Comparison of ENCODE assay signal across 12 cellular contexts in the genomic region with DNA sequence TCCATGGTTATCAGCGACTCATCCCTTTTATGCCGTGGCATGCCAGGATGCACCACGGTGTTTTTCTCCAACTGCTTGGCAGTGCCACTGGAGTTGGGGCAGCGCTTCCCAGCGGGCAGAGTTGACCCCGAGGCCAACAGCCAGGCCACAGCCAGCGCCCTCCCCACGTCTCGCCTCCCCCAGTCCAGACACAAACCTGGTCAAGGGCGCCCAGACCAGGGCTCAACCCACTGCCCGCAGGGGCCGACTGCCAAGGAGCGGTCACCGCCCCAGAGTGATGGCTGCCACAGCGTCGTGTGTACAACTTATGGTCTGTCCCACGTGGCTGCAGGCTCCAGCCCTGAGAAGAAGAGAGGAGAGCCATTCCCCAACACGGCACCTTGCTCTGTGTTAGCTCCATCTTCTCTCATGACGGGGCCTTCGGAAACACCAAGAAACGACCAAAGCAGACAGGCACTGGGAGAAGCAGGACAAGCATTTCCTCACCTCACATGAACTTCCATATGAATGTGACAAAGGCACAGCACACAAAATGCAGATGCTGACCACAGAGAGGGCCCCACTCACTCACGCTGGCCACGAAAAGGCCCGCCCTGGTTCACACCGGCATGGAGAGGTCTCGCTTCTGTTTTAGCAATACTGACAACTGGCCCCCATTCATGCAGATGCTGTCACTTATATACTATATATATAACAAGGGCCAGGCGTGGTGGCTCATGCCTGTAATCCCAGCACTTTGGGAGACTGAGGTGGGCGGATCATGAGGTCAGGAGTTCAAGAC. TPM values are rescaled to one million over a fixed set of nuclear protein-coding genes. Genes with fewer than 3 reads are reported as not detected.
A peak's percentile ranks its signal among the peaks of the same experiment; 100 is the strongest.
DNase-seq lines count a peak whose midpoint lies in the region; ATAC-seq, FAIRE-seq and TF ChIP-seq lines count a peak whose summit lies in the region.
"Had no signal": no experiment of that assay in that cellular context is flagged by ENCODE, and none has a peak within 500 bp of the region (broad histone marks: within the 10 kb centered on the region; RNA-seq: fewer than 3 reads in every experiment).

No MANE protein-coding gene starts in this region.

- peaks cover 5% of the 10 kb centered on the region for H3K27me3 Mint-ChIP-seq in T-helper 1 cell treated with Interleukin-12 subunit alpha and Interleukin-12 subunit beta and Interleukin-4 antibody, amounts not matched to agents 30 μg/mL and 1 μg/mL, for 36 hours (ENCODE audit: low read depth)

- BruUV-seq in GM12878 (replicated peaks; lab: Mats Ljungman, UMichigan): no TSS peak

- 77% methylated on average over 28 of the region's 28 CpGs for WGBS in GM12878 (ENCODE audit: insufficient coverage, insufficient replicate concordance, low lambda C conversion rate, missing lambda C conversion rate)

- H3K4me1 ChIP-seq in GM12878 (ENCODE audit: control insufficient read depth, insufficient read depth, low read length) (peaks cover 27% of the 10 kb centered on the region), neutrophil (ENCODE audit: control insufficient read depth in 1 of 2, insufficient read depth in 1 of 2, low read depth in 1 of 2, low read length in 1 of 2) (peaks cover 57 to 71% of the 10 kb centered on the region in 2 experiments)

- H3K27me3 ChIP-seq in GM12878 (replicated peaks in 1 of 2; ENCODE audit: control insufficient read depth in 2 of 2, insufficient read depth in 2 of 2, low read length in 1 of 2) (no peaks in the 10 kb centered on the region), neutrophil (no peaks in the 10 kb centered on the region)

- RAD21 ChIA-PET in GM12878 (lab: Charles Lee; ENCODE audit: unreplicated experiment): interaction anchor here (1.1 kb wide), 1 partner anchor 23 kb away, joined by 4 read pairs; no protein-coding TSS in a partner anchor

- no peaks in the 10 kb centered on the region for H3K9me3 ChIP-seq in GM12878 (replicated peaks; ENCODE audit: control insufficient read depth, insufficient read depth, low read length)
- H3K9me3 ChIP-seq in neutrophil: no peaks in the 10 kb centered on the region

- peak overlapping the region; percentile 51 for H3K9ac ChIP-seq in GM12878 (ENCODE audit: control insufficient read depth, insufficient read depth, low read length)

- H3K4me3 ChIP-seq in GM12878 (peak overlapping the region; percentile 68), neutrophil (ENCODE audit: low read depth in 1 of 2, low read length in 1 of 2) (peak overlapping the region; percentile 61 to 66)

- FAIRE-seq in GM12878 (lab: Jason Lieb, UNC): no peak

- no peaks in the 10 kb centered on the region for H3K9me3 Mint-ChIP-seq in T-helper 1 cell treated with Interleukin-12 subunit alpha and Interleukin-12 subunit beta and Interleukin-4 antibody, amounts not matched to agents 30 μg/mL and 1 μg/mL, for 36 hours

- peak overlapping the region; percentile 49 for H3K27ac Mint-ChIP-seq in T-helper 1 cell treated with Interleukin-12 subunit alpha and Interleukin-12 subunit beta and Interleukin-4 antibody, amounts not matched to agents 30 μg/mL and 1 μg/mL, for 36 hours

- peak overlapping the region; percentile 69 for H3K27ac ChIP-seq in GM12878 (ENCODE audit: control insufficient read depth, insufficient read depth)
- H3K27ac ChIP-seq in neutrophil: peak overlapping the region; percentile 94

- no peak for TF ChIP-seq RAD21 in GM12878 (IDR thresholded peaks at IDR 0.05; ENCODE audit: insufficient read depth, low read depth, low read length)

- no peaks in the 10 kb centered on the region for H4K20me1 ChIP-seq in GM12878 (ENCODE audit: control insufficient read depth, insufficient read depth)

- H3K4me2 ChIP-seq in GM12878 (ENCODE audit: control insufficient read depth, insufficient read depth): peak overlapping the region; percentile 97

- H3K36me3 Mint-ChIP-seq in T-helper 1 cell treated with Interleukin-12 subunit alpha and Interleukin-12 subunit beta and Interleukin-4 antibody, amounts not matched to agents 30 μg/mL and 1 μg/mL, for 36 hours (ENCODE audit: low read depth): peaks cover 3% of the 10 kb centered on the region

- SMC1A ChIA-PET in GM12878 (lab: Charles Lee; ENCODE audit: uncharacterized antibody, unreplicated experiment): interaction anchor here (2.5 kb wide), 1 partner anchor 24 kb away, joined by 9 read pairs; no protein-coding TSS in a partner anchor

- DNase-seq in T-helper 1 cell (no peak), HT-29 (ENCODE audit: low spot score) (peak; percentile 58), GM12878 (ENCODE audit: low read depth, low spot score) (no peak), HEK293T (ENCODE audit: extremely low spot score) (no peak), GM03348 (ENCODE audit: low spot score) (no peak), Kasumi-1 (lab: John Stamatoyannopoulos, UW) (no peak)
- DNase-seq: 8988T, kidney glomerular epithelial cell, NCI-H187 treated with DMSO at 0.1 percent for 48 hours, occipital lobe had no signal

- POLR2A ChIA-PET in GM12878 (lab: Charles Lee) (interaction anchor here (0.7 kb wide), 1 partner anchor 26 kb away, joined by 6 read pairs; no protein-coding TSS in a partner anchor), HEK293T (lab: Yijun Ruan, JAX) (no interaction called here)

- H2AFZ ChIP-seq in GM12878 (ENCODE audit: control insufficient read depth, low read depth, low read length): peak overlapping the region; percentile 45

- peaks cover 22% of the 10 kb centered on the region for H3K4me1 Mint-ChIP-seq in T-helper 1 cell treated with Interleukin-12 subunit alpha and Interleukin-12 subunit beta and Interleukin-4 antibody, amounts not matched to agents 30 μg/mL and 1 μg/mL, for 36 hours (ENCODE audit: low read depth)

- intact Hi-C loops in GM12878 (cut with micrococcal nuclease; ENCODE audit: unreplicated experiment): no loop called here

- H3K79me2 ChIP-seq in GM12878 (ENCODE audit: control insufficient read depth, insufficient read depth, low read length): peaks cover 19% of the 10 kb centered on the region

- TF ChIP-seq CTCF in GM12878 (IDR thresholded peaks at IDR 0.05 in 2 of 3, conservative IDR thresholded peaks at IDR 0.05 in 1 of 3; ENCODE audit: control insufficient read depth in 2 of 3, extremely low read depth in 1 of 3, insufficient read depth in 1 of 3, low read depth in 3 of 3, low read length in 3 of 3) (no peak), neutrophil (IDR thresholded peaks at IDR 0.05) (no peak)

- TF ChIP-seq EP300 in GM12878 (IDR thresholded peaks at IDR 0.05; ENCODE audit: borderline replicate concordance in 1 of 2, control insufficient read depth in 1 of 2, low read depth in 2 of 2, low read length in 2 of 2): no peak

- peak overlapping the region; percentile 43 for H3K4me3 Mint-ChIP-seq in T-helper 1 cell treated with Interleukin-12 subunit alpha and Interleukin-12 subunit beta and Interleukin-4 antibody, amounts not matched to agents 30 μg/mL and 1 μg/mL, for 36 hours

- TF ChIP-seq POLR2A in GM12878 (IDR thresholded peaks at IDR 0.05; ENCODE audit: low read depth, low read length): no peak

- ATAC-seq in GM12878: no peak; the same call in 2 of the 3 replicates

- CTCF ChIA-PET in GM12878 (lab: Yijun Ruan, JAX) (interaction anchor here (0.7 kb wide), 1 partner anchor 218 kb away, joined by 5 read pairs; no protein-coding TSS in a partner anchor), HEK293T (lab: Yijun Ruan, JAX) (no interaction called here)

- in situ Hi-C loops in GM12878 (cut with MboI): no loop called here

- H3K36me3 ChIP-seq in GM12878 (ENCODE audit: control insufficient read depth in 2 of 2, insufficient read depth in 2 of 2, low read length in 1 of 2): peaks cover 0 to 1% of the 10 kb centered on the region in 2 experiments; a peak in 2 of 4 replicates
- peaks cover 11% of the 10 kb centered on the region for H3K36me3 ChIP-seq in neutrophil

RNA-seq across cellular contexts. Expression of a gene that starts 27.0 kb away (rescaled TPM):
- total RNA-seq in HT-29 (2014; rRNA removed; shearing (Covaris generic)): 77.0 and 88.4 TPM in 2 replicates
- total RNA-seq in GM12878 (2013; cell fraction: nucleolus; rRNA removed): 38.0 and 46.9 TPM in 2 replicates
- total RNA-seq in GM12878 (2014; rRNA removed) (19.1 and 19.9 TPM in 2 replicates), GM12878 (2014; rRNA removed; fragmentation: Illumina TruSeq; extraction: Trizol) (11.0 and 11.5 TPM in 2 replicates), GM12878 (2021) (25.4 and 27.1 TPM in 2 replicates)
- 4.6 TPM for polyA plus RNA-seq in GM12878 (2011; ENCODE audit: low read depth)
- polyA plus RNA-seq in GM12878 (2011; rRNA removed) (4.7 and 6.0 TPM in 2 replicates), GM12878 (2014; fragmentation: Illumina TruSeq; extraction: Trizol) (3.8 and 9.3 TPM in 2 replicates), GM12878 (2014; fragmentation: Nextera tagmentation; extraction: Ambion mirVana) (under 1 TPM; 0.26 to 0.68 TPM), GM12878 (2014; rRNA removed) (17.2 and 19.2 TPM in 2 replicates), GM12878 (2016; fragmentation: Nextera tagmentation; extraction: Ambion mirVana) (1 to 10 TPM; 1.5 to 2.6 TPM)
- polyA plus RNA-seq in GM12878 (2011; cell fraction: cytosol; rRNA removed): 10.6 and 14.2 TPM in 2 replicates
- 23.2 and 31.8 TPM in 2 replicates for polyA plus RNA-seq in GM12878 (2011; cell fraction: nucleus; rRNA removed)
- 12.8 and 13.0 TPM in 2 replicates for polyA plus RNA-seq in GM12878 (2012)
- polyA minus RNA-seq in GM12878 (2011; rRNA and poly(A)+ RNA removed): 6.1 and 13.8 TPM in 2 replicates
- 7.1 and 7.8 TPM in 2 replicates for polyA minus RNA-seq in GM12878 (2011; cell fraction: cytosol; rRNA and poly(A)+ RNA removed)
- 7.9 and 11.8 TPM in 2 replicates for polyA minus RNA-seq in GM12878 (2011; cell fraction: nucleus; rRNA and poly(A)+ RNA removed)

RNA-seq across cellular contexts. Expression of a gene that starts 42.6 kb away (rescaled TPM):
- total RNA-seq in HT-29 (2014; rRNA removed; shearing (Covaris generic)): 3.0 and 6.3 TPM in 2 replicates
- total RNA-seq in GM12878 (2013; cell fraction: nucleolus; rRNA removed): not detected in 2 replicates
- total RNA-seq in GM12878 (2014; rRNA removed) (not detected in 2 replicates), GM12878 (2014; rRNA removed; fragmentation: Illumina TruSeq; extraction: Trizol) (not detected in 2 replicates), GM12878 (2021) (0.32 and 0.36 TPM in 2 replicates)
- not detected for polyA plus RNA-seq in GM12878 (2011; ENCODE audit: low read depth)
- polyA plus RNA-seq in GM12878 (2011; rRNA removed) (not detected in 2 replicates), GM12878 (2014; fragmentation: Illumina TruSeq; extraction: Trizol) (not detected in 2 replicates), GM12878 (2014; fragmentation: Nextera tagmentation; extraction: Ambion mirVana) (not detected), GM12878 (2014; rRNA removed) (not detected in 2 replicates), GM12878 (2016; fragmentation: Nextera tagmentation; extraction: Ambion mirVana) (under 1 TPM in 1 of 2 experiments, not detected in 1; 0.11 TPM)
- polyA plus RNA-seq in GM12878 (2011; cell fraction: cytosol; rRNA removed): not detected in 2 replicates
- polyA plus RNA-seq in GM12878 (2011; cell fraction: nucleus; rRNA removed): 0.13 TPM in 1 of 2 replicates, not detected in the other
- polyA plus RNA-seq in GM12878 (2012): 0.07 TPM in 1 of 2 replicates, not detected in the other
- polyA minus RNA-seq in GM12878 (2011; rRNA and poly(A)+ RNA removed): not detected in 2 replicates
- polyA minus RNA-seq in GM12878 (2011; cell fraction: cytosol; rRNA and poly(A)+ RNA removed): not detected in 2 replicates
- polyA minus RNA-seq in GM12878 (2011; cell fraction: nucleus; rRNA and poly(A)+ RNA removed): not detected in 2 replicates

RNA-seq across cellular contexts. Expression of a gene that starts 44.8 kb away (rescaled TPM):
- total RNA-seq in HT-29 (2014; rRNA removed; shearing (Covaris generic)): 223 and 226 TPM in 2 replicates
- total RNA-seq in GM12878 (2013; cell fraction: nucleolus; rRNA removed): 15.1 and 16.4 TPM in 2 replicates
- total RNA-seq in GM12878 (2014; rRNA removed) (146 and 151 TPM in 2 replicates), GM12878 (2014; rRNA removed; fragmentation: Illumina TruSeq; extraction: Trizol) (70.1 and 75.0 TPM in 2 replicates), GM12878 (2021) (107 and 115 TPM in 2 replicates)
- polyA plus RNA-seq in GM12878 (2011; ENCODE audit: low read depth): 33.5 TPM
- polyA plus RNA-seq in GM12878 (2011; rRNA removed) (74.1 and 113 TPM in 2 replicates), GM12878 (2014; fragmentation: Illumina TruSeq; extraction: Trizol) (33.3 and 105 TPM in 2 replicates), GM12878 (2014; fragmentation: Nextera tagmentation; extraction: Ambion mirVana) (10 to 100 TPM in 1 of 2 experiments, 1 to 10 TPM in 1; 1.6 to 17.9 TPM), GM12878 (2014; rRNA removed) (169 and 186 TPM in 2 replicates), GM12878 (2016; fragmentation: Nextera tagmentation; extraction: Ambion mirVana) (100 to 1,000 TPM; 165 to 185 TPM)
- polyA plus RNA-seq in GM12878 (2011; cell fraction: cytosol; rRNA removed): 182 and 250 TPM in 2 replicates
- 108 and 155 TPM in 2 replicates for polyA plus RNA-seq in GM12878 (2011; cell fraction: nucleus; rRNA removed)
- 66.3 and 76.9 TPM in 2 replicates for polyA plus RNA-seq in GM12878 (2012)
- 49.0 and 63.2 TPM in 2 replicates for polyA minus RNA-seq in GM12878 (2011; rRNA and poly(A)+ RNA removed)
- polyA minus RNA-seq in GM12878 (2011; cell fraction: cytosol; rRNA and poly(A)+ RNA removed): 25.3 and 25.8 TPM in 2 replicates
- polyA minus RNA-seq in GM12878 (2011; cell fraction: nucleus; rRNA and poly(A)+ RNA removed): 11.0 and 16.1 TPM in 2 replicates

RNA-seq across cellular contexts. Expression of a gene that starts 45.2 kb away (rescaled TPM):
- 33.1 and 52.0 TPM in 2 replicates for total RNA-seq in HT-29 (2014; rRNA removed; shearing (Covaris generic))
- total RNA-seq in GM12878 (2013; cell fraction: nucleolus; rRNA removed): not detected in 2 replicates
- total RNA-seq in GM12878 (2014; rRNA removed) (not detected in 2 replicates), GM12878 (2014; rRNA removed; fragmentation: Illumina TruSeq; extraction: Trizol) (not detected in 2 replicates), GM12878 (2021) (not detected in 2 replicates)
- not detected for polyA plus RNA-seq in GM12878 (2011; ENCODE audit: low read depth)
- polyA plus RNA-seq in GM12878 (2011; rRNA removed) (not detected in 2 replicates), GM12878 (2014; fragmentation: Illumina TruSeq; extraction: Trizol) (not detected in 2 replicates), GM12878 (2014; fragmentation: Nextera tagmentation; extraction: Ambion mirVana) (not detected), GM12878 (2014; rRNA removed) (not detected in 2 replicates), GM12878 (2016; fragmentation: Nextera tagmentation; extraction: Ambion mirVana) (not detected)
- not detected in 2 replicates for polyA plus RNA-seq in GM12878 (2011; cell fraction: cytosol; rRNA removed)
- polyA plus RNA-seq in GM12878 (2011; cell fraction: nucleus; rRNA removed): not detected in 2 replicates
- 0.08 and 0.18 TPM in 2 replicates for polyA plus RNA-seq in GM12878 (2012)
- not detected in 2 replicates for polyA minus RNA-seq in GM12878 (2011; rRNA and poly(A)+ RNA removed)
- not detected in 2 replicates for polyA minus RNA-seq in GM12878 (2011; cell fraction: cytosol; rRNA and poly(A)+ RNA removed)
- not detected in 2 replicates for polyA minus RNA-seq in GM12878 (2011; cell fraction: nucleus; rRNA and poly(A)+ RNA removed)

RNA-seq across cellular contexts. Expression of a gene that starts 49.8 kb away (rescaled TPM):
- total RNA-seq in HT-29 (2014; rRNA removed; shearing (Covaris generic)): 0.41 and 0.55 TPM in 2 replicates
- not detected in 2 replicates for total RNA-seq in GM12878 (2013; cell fraction: nucleolus; rRNA removed)
- not detected in 2 replicates for total RNA-seq in GM12878 (2014; rRNA removed)
- total RNA-seq in GM12878 (2014; rRNA removed; fragmentation: Illumina TruSeq; extraction: Trizol): not detected in 2 replicates
- not detected in 2 replicates for total RNA-seq in GM12878 (2021)
- not detected for polyA plus RNA-seq in GM12878 (2011; ENCODE audit: low read depth)
- polyA plus RNA-seq in GM12878 (2011; rRNA removed): not detected in 2 replicates
- polyA plus RNA-seq in GM12878 (2011; cell fraction: cytosol; rRNA removed): not detected in 2 replicates
- polyA plus RNA-seq in GM12878 (2011; cell fraction: nucleus; rRNA removed): not detected in 2 replicates
- 0.05 and 0.24 TPM in 2 replicates for polyA plus RNA-seq in GM12878 (2012)
- polyA plus RNA-seq in GM12878 (2014; fragmentation: Illumina TruSeq; extraction: Trizol): not detected in 2 replicates
- polyA plus RNA-seq in GM12878 (2014; fragmentation: Nextera tagmentation; extraction: Ambion mirVana): not detected
- 0.04 TPM in 1 of 2 replicates, not detected in the other for polyA plus RNA-seq in GM12878 (2014; rRNA removed)
- polyA plus RNA-seq in GM12878 (2016; fragmentation: Nextera tagmentation; extraction: Ambion mirVana): not detected
- not detected in 2 replicates for polyA minus RNA-seq in GM12878 (2011; rRNA and poly(A)+ RNA removed)
- not detected in 2 replicates for polyA minus RNA-seq in GM12878 (2011; cell fraction: cytosol; rRNA and poly(A)+ RNA removed)
- polyA minus RNA-seq in GM12878 (2011; cell fraction: nucleus; rRNA and poly(A)+ RNA removed): not detected in 2 replicates
